Comparison of ENCODE assay signal across 1 cellular context in the genomic region with DNA sequence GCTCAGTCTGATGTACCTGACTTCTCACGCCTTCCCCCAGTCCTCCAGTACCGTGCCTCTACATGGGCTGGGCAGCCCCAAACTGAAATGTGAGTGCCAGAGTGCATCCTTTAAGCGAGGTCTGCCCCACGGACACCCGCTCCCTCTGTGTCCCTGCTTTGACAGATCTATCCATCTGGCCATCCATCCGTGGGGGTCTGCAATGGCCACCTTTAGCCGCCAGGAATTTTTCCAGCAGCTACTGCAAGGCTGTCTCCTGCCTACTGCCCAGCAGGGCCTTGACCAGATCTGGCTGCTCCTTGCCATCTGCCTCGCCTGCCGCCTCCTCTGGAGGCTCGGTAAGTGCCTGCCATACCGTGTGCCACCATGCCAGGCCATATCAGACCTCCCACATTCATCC.
TF ChIP-seq lines count a peak whose summit lies in the region.

No MANE protein-coding gene starts in this region.

TF ChIP-seq in HCT116, 20 proteins besides CTCF, POLR2A, EP300 and RAD21 (continued from another document):
- no peak for TF ChIP-seq POLR2AphosphoS5 (IDR thresholded peaks at IDR 0.05; ENCODE audit: low read depth, low read length)
- TF ChIP-seq, protein P1, sequence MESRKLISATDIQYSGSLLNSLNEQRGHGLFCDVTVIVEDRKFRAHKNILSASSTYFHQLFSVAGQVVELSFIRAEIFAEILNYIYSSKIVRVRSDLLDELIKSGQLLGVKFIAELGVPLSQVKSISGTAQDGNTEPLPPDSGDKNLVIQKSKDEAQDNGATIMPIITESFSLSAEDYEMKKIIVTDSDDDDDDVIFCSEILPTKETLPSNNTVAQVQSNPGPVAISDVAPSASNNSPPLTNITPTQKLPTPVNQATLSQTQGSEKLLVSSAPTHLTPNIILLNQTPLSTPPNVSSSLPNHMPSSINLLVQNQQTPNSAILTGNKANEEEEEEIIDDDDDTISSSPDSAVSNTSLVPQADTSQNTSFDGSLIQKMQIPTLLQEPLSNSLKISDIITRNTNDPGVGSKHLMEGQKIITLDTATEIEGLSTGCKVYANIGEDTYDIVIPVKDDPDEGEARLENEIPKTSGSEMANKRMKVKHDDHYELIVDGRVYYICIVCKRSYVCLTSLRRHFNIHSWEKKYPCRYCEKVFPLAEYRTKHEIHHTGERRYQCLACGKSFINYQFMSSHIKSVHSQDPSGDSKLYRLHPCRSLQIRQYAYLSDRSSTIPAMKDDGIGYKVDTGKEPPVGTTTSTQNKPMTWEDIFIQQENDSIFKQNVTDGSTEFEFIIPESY (IDR thresholded peaks at IDR 0.05; ENCODE audit: extremely low read depth, insufficient replicate concordance, low read length) = no peak
- no peak for TF ChIP-seq EZH2 (IDR thresholded peaks at IDR 0.05)
- no peak for TF ChIP-seq CBX3 (IDR thresholded peaks at IDR 0.05; ENCODE audit: low read depth)
- no peak for TF ChIP-seq CEBPB (IDR thresholded peaks at IDR 0.05; ENCODE audit: low read depth)
- TF ChIP-seq SP1 (IDR thresholded peaks at IDR 0.05; ENCODE audit: low read depth) = no peak
- TF ChIP-seq EZH2phosphoT487 (IDR thresholded peaks at IDR 0.05; ENCODE audit: borderline replicate concordance) = no peak
- no peak for TF ChIP-seq SIN3A (IDR thresholded peaks at IDR 0.05; ENCODE audit: low read depth)
